Comparison of ENCODE assay signal across 9 cellular contexts in the genomic region with DNA sequence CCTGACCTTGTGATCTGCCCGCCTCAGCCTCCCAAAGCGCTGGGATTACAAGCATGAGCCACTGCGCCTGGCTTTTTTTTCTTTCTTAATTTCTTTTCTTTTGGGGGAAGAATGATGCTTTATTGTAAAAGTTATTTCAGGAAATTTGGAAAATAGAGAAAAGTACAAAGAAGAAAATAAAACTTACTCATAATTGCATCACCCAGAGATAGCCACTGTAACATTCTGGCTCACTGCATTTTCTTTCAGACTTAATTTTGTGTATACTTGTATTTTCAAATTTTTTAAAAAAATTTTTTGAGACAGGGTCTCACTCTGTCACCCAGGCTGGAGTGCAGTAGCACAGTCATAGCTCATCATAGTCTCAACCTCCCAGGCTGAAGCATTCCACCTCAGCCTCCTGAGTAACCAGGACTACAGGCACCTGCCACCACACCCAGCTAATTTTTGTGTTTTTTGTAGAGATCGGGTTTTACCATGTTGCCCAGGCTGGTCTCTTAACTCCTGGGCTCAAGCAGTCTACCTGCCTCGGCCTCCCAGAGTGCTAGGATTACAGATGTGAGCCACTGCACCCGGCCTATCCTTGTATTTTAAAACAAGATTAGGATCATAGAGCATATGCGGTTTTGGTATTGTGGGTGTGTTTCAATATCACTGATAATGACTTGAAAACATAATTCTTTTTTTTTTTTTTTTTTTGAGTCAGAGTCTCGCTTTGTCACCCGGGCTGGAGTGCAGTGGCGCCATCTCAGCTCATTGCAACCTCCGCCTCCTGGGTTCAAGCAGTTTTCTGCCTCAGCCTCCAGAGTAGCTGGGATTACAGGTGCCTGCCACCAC. TPM values are rescaled to one million over a fixed set of nuclear protein-coding genes. Genes with fewer than 3 reads are reported as not detected.
DNase-seq lines count a peak whose midpoint lies in the region; ATAC-seq and TF ChIP-seq lines count a peak whose summit lies in the region.
"Not testable (repeated sequence)": the region's sequence is repeated elsewhere in the genome, so short reads cannot be mapped to it uniquely, and the experiment has no call there.
"Had no signal": no experiment of that assay in that cellular context is flagged by ENCODE, and none has a peak within 500 bp of the region (broad histone marks: within the 10 kb centered on the region; RNA-seq: fewer than 3 reads in every experiment).

No MANE protein-coding gene starts in this region.

- not testable (repeated sequence) for H3K4me3 Mint-ChIP-seq in CD4-positive, alpha-beta T cell; activated T-cell treated with anti-CD3 and anti-CD28 coated beads, Interleukin-2, amount 50 U/mL, for 4 hours; activated naive CD4-positive, alpha-beta T cell treated with anti-CD3 and anti-CD28 coated beads for 36 hours

- intact Hi-C loops in CD4-positive, alpha-beta T cell (cut with DNase I, micrococcal nuclease); activated naive CD4-positive, alpha-beta T cell treated with anti-CD3 and anti-CD28 coated beads for 36 hours (cut with micrococcal nuclease): not testable (repeated sequence)

- not testable (repeated sequence) for TF ChIP-seq RAD21 in SK-N-SH (IDR thresholded peaks at IDR 0.05; ENCODE audit: low read length)

- not testable (repeated sequence) for H3F3A ChIP-seq in SK-N-SH (replicated peaks; ENCODE audit: insufficient read depth)

- TF ChIP-seq EP300 in SK-N-SH (IDR thresholded peaks at IDR 0.05; ENCODE audit: borderline replicate concordance in 1 of 2, low read depth in 1 of 2, low read length in 1 of 2) = not testable (repeated sequence)

- H4K20me1 ChIP-seq in SK-N-SH (ENCODE audit: insufficient read depth) = not testable (repeated sequence)

- not testable (repeated sequence) for H3K36me3 ChIP-seq in SK-N-SH (replicated peaks in 1 of 2; ENCODE audit: control insufficient read depth in 1 of 2, insufficient read depth in 2 of 2, low read length in 1 of 2)

- H3K27me3 ChIP-seq in CD4-positive, alpha-beta T cell (ENCODE audit: control insufficient read depth, insufficient read depth, low read length); SK-N-SH (ENCODE audit: insufficient read depth): not testable (repeated sequence)

- H3K4me1 Mint-ChIP-seq in CD4-positive, alpha-beta T cell (ENCODE audit: low read depth); activated T-cell treated with anti-CD3 and anti-CD28 coated beads, Interleukin-2, amount 50 U/mL, for 4 hours (ENCODE audit: low read depth); activated naive CD4-positive, alpha-beta T cell treated with anti-CD3 and anti-CD28 coated beads for 36 hours (ENCODE audit: low read depth): not testable (repeated sequence)

- peak; percentile 41 for ATAC-seq in CD4-positive, alpha-beta T cell (ENCODE audit: poor library complexity)
- peak; percentile 88 to 90 for ATAC-seq in activated T-cell treated with anti-CD3 and anti-CD28 coated beads, Interleukin-2, amount 50 U/mL, for 4 hours

- H3K9me3 ChIP-seq in CD4-positive, alpha-beta T cell (ENCODE audit: control insufficient read depth, low read length); SK-N-SH: not testable (repeated sequence)

- not testable (repeated sequence) for H3K27ac ChIP-seq in CD4-positive, alpha-beta T cell (ENCODE audit: low read depth, low read length); SK-N-SH (ENCODE audit: low read depth in 2 of 2, low read length in 1 of 2)

- H3K27ac Mint-ChIP-seq in CD4-positive, alpha-beta T cell; activated naive CD4-positive, alpha-beta T cell treated with anti-CD3 and anti-CD28 coated beads for 36 hours: not testable (repeated sequence)

- CTCF ChIA-PET in CD4-positive, alpha-beta T cell (lab: Charles Lee) = interaction anchor here (0.6 to 1.3 kb wide), 2 partner anchors 52 to 892 kb away, joined by 3 read pairs; a partner anchor contains a TSS
- CTCF ChIA-PET in SK-N-SH (lab: Yijun Ruan, JAX) = interaction anchor here (0.6 kb wide), 1 partner anchor 52 kb away, joined by 3 read pairs; a partner anchor contains a TSS
- CTCF ChIA-PET in activated naive CD4-positive, alpha-beta T cell treated with anti-CD3 and anti-CD28 coated beads for 36 hours (lab: Charles Lee) = interaction anchor here (0.6 to 2.6 kb wide), 3 partner anchors 64 to 1817 kb away, joined by 3 to 12 read pairs (median 3); no protein-coding TSS in a partner anchor

- not testable (repeated sequence) for H3K4me1 ChIP-seq in SK-N-SH (ENCODE audit: control insufficient read depth in 1 of 2, insufficient read depth in 2 of 2, low read depth in 1 of 2, low read length in 1 of 2)

- 0 out of 2 replicates have a peak overlapping the region, but pooled peaks have one; percentile 41 for H2AFZ ChIP-seq in SK-N-SH (ENCODE audit: low read depth)

- not testable (repeated sequence) for H3K4me3 ChIP-seq in SK-N-SH (ENCODE audit: low read depth in 2 of 2, low read length in 1 of 2)

- not testable (repeated sequence) for H3K79me2 ChIP-seq in SK-N-SH (ENCODE audit: insufficient read depth)

- not testable (repeated sequence) for H3K27me3 Mint-ChIP-seq in CD4-positive, alpha-beta T cell; activated T-cell treated with anti-CD3 and anti-CD28 coated beads, Interleukin-2, amount 50 U/mL, for 4 hours (ENCODE audit: low read depth); activated naive CD4-positive, alpha-beta T cell treated with anti-CD3 and anti-CD28 coated beads for 36 hours (ENCODE audit: low read depth)

- not testable (repeated sequence) for DNase-seq in CD4-positive, alpha-beta T cell; SK-N-SH; activated T-cell treated with anti-CD3 and anti-CD28 coated beads, Interleukin-2, amount 50 U/mL, for 4 hours
- peak; percentile 47 to 52 for DNase-seq in activated CD4-positive, alpha-beta T cell treated with anti-CD3 and anti-CD28 coated beads, Interleukin-2, amount 50 U/mL, for 48 hours
- peak; percentile 19 for DNase-seq in activated naive CD4-positive, alpha-beta T cell treated with anti-CD3 and anti-CD28 coated beads for 36 hours
- DNase-seq in dedifferentiated amniotic fluid mesenchymal stem cell (ENCODE audit: extremely low spot score) = peak; percentile 30
- peak; percentile 45 for DNase-seq in stimulated activated CD4-positive, alpha-beta T cell treated with anti-CD3 and anti-CD28 coated beads, Interleukin-15, amount 100 ng/mL, for 24 hours
- peak in 2 of 3 donors; percentile 10 to 28 for DNase-seq in stimulated activated CD4-positive, alpha-beta T cell treated with anti-CD3 and anti-CD28 coated beads, TNF-alpha, amount 100 ng/mL, for 48 hours (ENCODE audit: low read depth in 3 of 3)

- POLR2A ChIA-PET in CD4-positive, alpha-beta T cell (lab: Charles Lee) = interaction anchor here (1.3 kb wide), 1 partner anchor 53 kb away, joined by 4 read pairs; a partner anchor contains a TSS
- POLR2A ChIA-PET in SK-N-SH (lab: Yijun Ruan, JAX) = interaction anchor here (0.6 kb wide), 1 partner anchor 27 kb away, joined by 3 read pairs; no protein-coding TSS in a partner anchor

- WGBS in SK-N-SH (ENCODE audit: low lambda C conversion rate) = 95% methylated on average over 11 of the region's 11 CpGs

- H3K36me3 Mint-ChIP-seq in CD4-positive, alpha-beta T cell (ENCODE audit: low read depth); activated T-cell treated with anti-CD3 and anti-CD28 coated beads, Interleukin-2, amount 50 U/mL, for 4 hours (ENCODE audit: insufficient read depth); activated naive CD4-positive, alpha-beta T cell treated with anti-CD3 and anti-CD28 coated beads for 36 hours (ENCODE audit: low read depth): not testable (repeated sequence)

- not testable (repeated sequence) for TF ChIP-seq CTCF in CD4-positive, alpha-beta T cell (IDR thresholded peaks at IDR 0.05); SK-N-SH (IDR thresholded peaks at IDR 0.05)

- H3K4me2 ChIP-seq in SK-N-SH = not testable (repeated sequence)

- not testable (repeated sequence) for H3K9ac ChIP-seq in SK-N-SH

- H3K9me2 ChIP-seq in SK-N-SH = not testable (repeated sequence)

- not testable (repeated sequence) for H3K9me3 Mint-ChIP-seq in CD4-positive, alpha-beta T cell; activated T-cell treated with anti-CD3 and anti-CD28 coated beads, Interleukin-2, amount 50 U/mL, for 4 hours; activated naive CD4-positive, alpha-beta T cell treated with anti-CD3 and anti-CD28 coated beads for 36 hours

RNA-seq across cellular contexts. Expression of a gene that starts 19.0 kb away (rescaled TPM):
- under 1 TPM; 0.31 to 0.63 TPM for total RNA-seq in CD4-positive, alpha-beta T cell
- 0.15 and 0.20 TPM in 2 replicates for polyA plus RNA-seq in SK-N-SH (2012; rRNA removed)
- polyA plus RNA-seq in SK-N-SH (2012; cell fraction: cytosol; rRNA removed) = 0.24 and 0.26 TPM in 2 replicates
- polyA plus RNA-seq in SK-N-SH (2012; cell fraction: nucleus; rRNA removed) = 0.25 and 0.29 TPM in 2 replicates
- under 1 TPM; 0.34 to 0.73 (median 0.51) TPM for total RNA-seq in activated T-cell treated with anti-CD3 and anti-CD28 coated beads, Interleukin-2, amount 50 U/mL, for 4 hours
- total RNA-seq in activated naive CD4-positive, alpha-beta T cell treated with anti-CD3 and anti-CD28 coated beads for 36 hours = 1 to 10 TPM; 1.1 to 1.5 TPM
- total RNA-seq: H9 had no signal

RNA-seq across cellular contexts. Expression of a gene that starts 19.2 kb away (rescaled TPM):
- 10 to 100 TPM; 62.5 to 64.9 TPM for total RNA-seq in CD4-positive, alpha-beta T cell
- 110 and 131 TPM in 2 replicates for polyA plus RNA-seq in SK-N-SH (2012; rRNA removed)
- 127 and 168 TPM in 2 replicates for polyA plus RNA-seq in SK-N-SH (2012; cell fraction: cytosol; rRNA removed)
- polyA plus RNA-seq in SK-N-SH (2012; cell fraction: nucleus; rRNA removed) = 101 and 209 TPM in 2 replicates
- 10 to 100 TPM; 70.7 to 78.4 (median 76.1) TPM for total RNA-seq in activated T-cell treated with anti-CD3 and anti-CD28 coated beads, Interleukin-2, amount 50 U/mL, for 4 hours
- total RNA-seq in activated naive CD4-positive, alpha-beta T cell treated with anti-CD3 and anti-CD28 coated beads for 36 hours = 10 to 100 TPM; 76.6 to 81.8 TPM

RNA-seq across cellular contexts. Expression of a gene that starts 52.4 kb away (rescaled TPM):
- total RNA-seq in CD4-positive, alpha-beta T cell = 1 to 10 TPM; 5.5 to 7.4 TPM
- polyA plus RNA-seq in SK-N-SH (2012; rRNA removed) = 29.8 and 33.1 TPM in 2 replicates
- 30.5 and 33.5 TPM in 2 replicates for polyA plus RNA-seq in SK-N-SH (2012; cell fraction: cytosol; rRNA removed)
- 23.8 and 34.0 TPM in 2 replicates for polyA plus RNA-seq in SK-N-SH (2012; cell fraction: nucleus; rRNA removed)
- 10 to 100 TPM; 33.9 to 47.7 (median 41.7) TPM for total RNA-seq in activated T-cell treated with anti-CD3 and anti-CD28 coated beads, Interleukin-2, amount 50 U/mL, for 4 hours
- 10 to 100 TPM; 37.0 to 39.5 TPM for total RNA-seq in activated naive CD4-positive, alpha-beta T cell treated with anti-CD3 and anti-CD28 coated beads for 36 hours

RNA-seq across cellular contexts. Expression of a gene that starts 53.0 kb away (rescaled TPM):
- 1 to 10 TPM; 2.7 to 2.8 TPM for total RNA-seq in CD4-positive, alpha-beta T cell
- polyA plus RNA-seq in SK-N-SH (2012; rRNA removed) = 21.6 and 22.5 TPM in 2 replicates
- 28.3 and 38.1 TPM in 2 replicates for polyA plus RNA-seq in SK-N-SH (2012; cell fraction: cytosol; rRNA removed)
- 5.9 and 8.5 TPM in 2 replicates for polyA plus RNA-seq in SK-N-SH (2012; cell fraction: nucleus; rRNA removed)
- 10 to 100 TPM; 66.1 to 75.8 (median 72.1) TPM for total RNA-seq in activated T-cell treated with anti-CD3 and anti-CD28 coated beads, Interleukin-2, amount 50 U/mL, for 4 hours
- 10 to 100 TPM; 58.2 to 59.8 TPM for total RNA-seq in activated naive CD4-positive, alpha-beta T cell treated with anti-CD3 and anti-CD28 coated beads for 36 hours

Comparison
In these comparisons a context has a peak if more than half of its experiments do, and no peak if none do; other contexts are left out.
1. RNA of a gene that starts 52.4 kb away (total RNA-seq): 33.9 to 47.7 TPM in activated T-cell treated with anti-CD3 and anti-CD28 coated beads, Interleukin-2, amount 50 U/mL, for 4 hours and 37.0 to 39.5 TPM in activated naive CD4-positive, alpha-beta T cell treated with anti-CD3 and anti-CD28 coated beads for 36 hours; 5.5 to 7.4 TPM in CD4-positive, alpha-beta T cell; every median in the first group is over 4 times any median in the second.